17 cellular contexts compared by ENCODE assay signal in the genomic region with DNA sequence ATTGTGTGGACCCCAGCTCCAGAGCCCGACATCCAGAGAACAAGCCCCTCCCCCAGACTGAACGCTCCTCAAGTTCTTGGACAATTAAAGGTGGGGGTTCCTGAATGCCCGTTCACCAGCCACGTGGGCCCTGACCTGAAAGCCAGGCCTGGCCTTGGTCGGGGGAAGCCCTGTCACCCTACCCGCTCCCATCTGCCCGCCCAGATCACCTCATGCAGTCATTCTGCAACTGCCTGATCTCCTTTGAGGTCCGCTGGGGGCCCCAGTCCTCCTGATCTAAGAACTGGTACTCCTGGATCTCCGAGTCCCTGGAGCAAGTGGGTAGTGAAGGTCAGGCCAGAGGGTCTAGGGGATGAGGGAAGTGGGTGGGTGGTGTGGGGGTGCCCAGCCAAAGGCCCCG.
"Had no signal": no experiment of that assay in that cellular context is flagged by ENCODE, and none has a peak within 500 bp of the region (broad histone marks: within the 10 kb centered on the region; RNA-seq: fewer than 3 reads in every experiment).

No MANE protein-coding gene starts in this region.

- ATAC-seq: activated CD4-positive, alpha-beta T cell treated with anti-CD3 and anti-CD28 coated beads for 36 hours; activated CD8-positive, alpha-beta memory T cell treated with anti-CD3 and anti-CD28 coated beads, Interleukin-2, amount 10 ng/mL, durations not matched to agents 7 days and 5 days; activated naive CD4-positive, alpha-beta T cell treated with anti-CD3 and anti-CD28 coated beads, Interleukin-2, amount 50 U/mL, for 72 hours; activated T-cell treated with anti-CD3 and anti-CD28 coated beads, Interleukin-2, amount 50 U/mL, for 4 hours; esophagus mucosa; natural killer cell treated with Interleukin-12 subunit alpha and Interleukin-12 subunit beta and Interleukin-15 and Interleukin-18, amount 100 ng/mL, for 72 hours; right cardiac atrium had no signal

- DNase-seq: activated CD4-positive, alpha-beta memory T cell treated with anti-CD3 and anti-CD28 coated beads for 36 hours; activated CD4-positive, alpha-beta T cell treated with anti-CD3 and anti-CD28 coated beads for 36 hours; activated CD8-positive, alpha-beta memory T cell treated with anti-CD3 and anti-CD28 coated beads, Interleukin-2, amount 10 ng/mL, durations not matched to agents 7 days and 5 days; activated effector memory CD4-positive, alpha-beta T cell treated with Interleukin-2 at 50 U/mL for 16 hours; activated T-cell treated with anti-CD3 and anti-CD28 coated beads, Interleukin-2, amount 50 U/mL, for 4 hours; caudate nucleus; islet precursor cell; mesendoderm; occipital lobe; small intestine; stimulated activated CD4-positive, alpha-beta T cell treated with anti-CD3 and anti-CD28 coated beads, Interleukin-4, amount 100 ng/mL, for 4 hours; stimulated activated CD8-positive, alpha-beta memory T cell treated with anti-CD3 and anti-CD28 coated beads, Interleukin-4, amount 100 ng/mL, for 48 hours had no signal

- FAIRE-seq: colon, small intestine had no signal
